Comparison of ENCODE assay signal across 9 cellular contexts in genomic region chr21:30190554-30190953, GRCh38. TPM values are rescaled to one million over a fixed set of nuclear protein-coding genes. Genes with fewer than 3 reads are reported as not detected.
"Had no signal": no experiment of that assay in that cellular context is flagged by ENCODE, and none has a peak within 500 bp of the region (broad histone marks: within the 10 kb centered on the region; RNA-seq: fewer than 3 reads in every experiment).

No MANE protein-coding gene starts in this region.

- H3K27ac ChIP-seq: HL-60 had no signal

- ATAC-seq: HepG2, K562 had no signal

- H3K4me3 ChIP-seq: K562 had no signal

- DNase-seq: IMR-90, KBM-7, KG1 had no signal

- H3K27me3 Mint-ChIP-seq: IgD-negative memory B cell had no signal

- H3K36me3 Mint-ChIP-seq: IgD-negative memory B cell had no signal

RNA-seq across cellular contexts. Expression of gene CLDN17, which starts 23.9 kb away (rescaled TPM):
- total RNA-seq: HepG2, HT-29, HT1080, IMR-90, K562 had no signal

RNA-seq across cellular contexts. Expression of gene CLDN8, which starts 25.3 kb away (rescaled TPM):
- total RNA-seq: HepG2, HT-29, HT1080, IMR-90, K562 had no signal
